Comparison of ENCODE assay signal across 9 cellular contexts in the genomic region with DNA sequence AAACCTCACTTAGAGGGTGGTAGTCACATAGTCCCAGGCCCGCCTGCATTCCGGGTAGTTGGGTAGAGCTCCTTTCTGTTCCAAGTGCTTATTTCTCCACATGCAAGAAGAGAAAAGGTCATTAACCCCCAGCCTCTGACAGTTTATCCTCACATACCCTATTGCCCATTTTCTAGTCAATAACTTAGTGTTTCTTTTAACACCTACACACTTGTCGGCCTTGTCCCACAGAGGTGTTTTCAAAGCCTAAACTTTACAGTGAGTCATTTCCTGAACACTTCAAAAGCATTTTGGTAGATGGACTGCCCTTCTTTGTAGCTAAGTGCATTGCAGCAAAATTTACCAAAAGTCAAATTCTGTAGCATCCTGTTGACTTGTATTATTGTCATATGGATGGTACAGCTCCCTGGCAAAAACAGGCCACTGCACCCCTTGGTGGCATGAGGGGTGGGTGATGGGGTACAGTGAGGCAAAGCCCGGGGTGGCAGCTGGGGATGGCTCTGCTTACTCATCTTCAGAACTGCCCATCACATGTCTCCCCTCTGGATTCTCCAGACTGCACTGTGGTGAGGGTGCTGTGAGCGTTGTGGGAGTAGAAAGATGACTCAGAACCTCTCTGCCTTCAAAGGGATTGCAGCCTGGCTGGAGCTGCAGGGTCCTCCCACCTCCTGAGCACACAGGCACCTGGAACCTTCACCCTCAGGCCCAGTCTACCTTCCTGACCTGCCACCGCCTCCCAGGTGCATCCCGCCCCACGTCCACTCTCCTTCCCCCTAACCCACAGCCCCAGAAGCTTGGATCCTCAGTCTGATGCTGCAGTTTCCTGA. TPM values are rescaled to one million over a fixed set of nuclear protein-coding genes. Genes with fewer than 3 reads are reported as not detected.
DNase-seq lines count a peak whose midpoint lies in the region; ATAC-seq and TF ChIP-seq lines count a peak whose summit lies in the region.
"Had no signal": no experiment of that assay in that cellular context is flagged by ENCODE, and none has a peak within 500 bp of the region (broad histone marks: within the 10 kb centered on the region; RNA-seq: fewer than 3 reads in every experiment).

No MANE protein-coding gene starts in this region.

- H3K9me3 Mint-ChIP-seq in T-helper 2 cell treated with Interferon-gamma antibody and Interleukin-4, amounts not matched to agents 5 μg/mL and 100 μg/mL, for 36 hours = no peaks in the 10 kb centered on the region
- no peaks in the 10 kb centered on the region for H3K9me3 Mint-ChIP-seq in osteocyte (ENCODE audit: unreplicated experiment)
- H3K9me3 Mint-ChIP-seq: activated B cell treated with CpG ODN at 0.5 μM for 24 hours had no signal

- no peaks in the 10 kb centered on the region for H3K36me3 Mint-ChIP-seq in T-helper 2 cell treated with Interferon-gamma antibody and Interleukin-4, amounts not matched to agents 5 μg/mL and 100 μg/mL, for 36 hours (ENCODE audit: low read depth)
- H3K36me3 Mint-ChIP-seq in osteocyte (ENCODE audit: unreplicated experiment) = no peaks in the 10 kb centered on the region

- H3K9ac ChIP-seq in HCT116 (ENCODE audit: low read length) = peak overlapping the region; percentile 36

- RAD21 ChIA-PET in HCT116 (lab: Charles Lee; ENCODE audit: low non-redundant PET in 1 of 2, low total read pairs in 2 of 2, uncharacterized antibody in 2 of 2, unreplicated experiment in 2 of 2) = interaction anchor here in 1 of 2 experiments (0.6 kb wide), 1 partner anchor 135 kb away, joined by 4 read pairs; no protein-coding TSS in a partner anchor

- H3K4me3 ChIP-seq in HCT116 (replicated peaks in 1 of 2; ENCODE audit: low read depth in 1 of 2, low read length in 2 of 2) (peak overlapping the region in 1 of 2 experiments; percentile 31; a peak in 2 of 4 replicates), brain microvascular endothelial cell (ENCODE audit: low read depth, low read length) (no peak overlapping the region)
- H3K4me3 ChIP-seq: thoracic aorta had no signal

- H3K79me2 ChIP-seq in HCT116 (ENCODE audit: insufficient read depth, low read length) = no peaks in the 10 kb centered on the region

- DNase-seq in HCT116 (ENCODE audit: low read depth, low spot score) = peak; percentile 85
- peak; percentile 85 for DNase-seq in T-helper 2 cell treated with Interferon-gamma antibody and Interleukin-4, amounts not matched to agents 5 μg/mL and 100 μg/mL, for 36 hours (ENCODE audit: low spot score)
- peak; percentile 89 for DNase-seq in brain microvascular endothelial cell
- no peak for DNase-seq in osteocyte (ENCODE audit: extremely low spot score, unreplicated experiment)
- no peak for DNase-seq in medulla oblongata (ENCODE audit: extremely low spot score)
- DNase-seq: activated B cell treated with CpG ODN at 0.5 μM for 24 hours had no signal

- ATAC-seq in HCT116 = peak; percentile 92
- ATAC-seq in GM18520 (IDR thresholded peaks at IDR 0.05; ENCODE audit: unreplicated experiment) = no peak
- ATAC-seq in GM21390 (IDR thresholded peaks at IDR 0.05; ENCODE audit: unreplicated experiment) = no peak

- no peaks in the 10 kb centered on the region for H3K27me3 Mint-ChIP-seq in T-helper 2 cell treated with Interferon-gamma antibody and Interleukin-4, amounts not matched to agents 5 μg/mL and 100 μg/mL, for 36 hours (ENCODE audit: low read depth)
- peaks cover 7% of the 10 kb centered on the region for H3K27me3 Mint-ChIP-seq in osteocyte (ENCODE audit: unreplicated experiment)

- in situ Hi-C loops in brain microvascular endothelial cell (cut with HindIII; ENCODE audit: low pct_ligation_motif_present, low sequenced_read_pairs) = no loop called here

- no peaks in the 10 kb centered on the region for H3K9me2 ChIP-seq in HCT116 (ENCODE audit: insufficient read depth)

- no peaks in the 10 kb centered on the region for H3K9me3 ChIP-seq in HCT116 (ENCODE audit: control insufficient read depth in 1 of 2, insufficient read depth in 1 of 2, low read depth in 1 of 2, low read length in 2 of 2)
- H3K9me3 ChIP-seq: thoracic aorta had no signal

- POLR2A ChIA-PET in HCT116 (lab: Charles Lee) = interaction anchor here (1.0 to 1.7 kb wide), 2 partner anchors 10 to 52 kb away, joined by 3 to 4 read pairs; no protein-coding TSS in a partner anchor

- peak overlapping the region; percentile 90 for H3K27ac ChIP-seq in HCT116 (ENCODE audit: low read depth, low read length)
- H3K27ac ChIP-seq in brain microvascular endothelial cell = peak overlapping the region; percentile 83
- H3K27ac ChIP-seq: thoracic aorta had no signal

- no peaks in the 10 kb centered on the region for H4K20me1 ChIP-seq in HCT116 (ENCODE audit: insufficient read depth)

- intact Hi-C loops in HCT116 (cut with micrococcal nuclease) = no loop called here

- H3K4me3 Mint-ChIP-seq in T-helper 2 cell treated with Interferon-gamma antibody and Interleukin-4, amounts not matched to agents 5 μg/mL and 100 μg/mL, for 36 hours = peak overlapping the region; percentile 66
- H3K4me3 Mint-ChIP-seq in osteocyte (ENCODE audit: unreplicated experiment) = peak overlapping the region; percentile 18
- H3K4me3 Mint-ChIP-seq: activated B cell treated with CpG ODN at 0.5 μM for 24 hours had no signal

- H3K4me2 ChIP-seq in HCT116 (ENCODE audit: low read length) = peak overlapping the region; percentile 76

- no TSS peak for BruUV-seq in HCT116 (replicated peaks; lab: Mats Ljungman, UMichigan)

- H3K27me3 ChIP-seq in HCT116 (ENCODE audit: insufficient read depth, low read length) = no peaks in the 10 kb centered on the region
- H3K27me3 ChIP-seq in brain microvascular endothelial cell (replicated peaks) = no peaks in the 10 kb centered on the region

- H3K27ac Mint-ChIP-seq in T-helper 2 cell treated with Interferon-gamma antibody and Interleukin-4, amounts not matched to agents 5 μg/mL and 100 μg/mL, for 36 hours = peak overlapping the region; percentile 99
- peak overlapping the region; percentile 75 for H3K27ac Mint-ChIP-seq in osteocyte (ENCODE audit: unreplicated experiment)
- H3K27ac Mint-ChIP-seq: activated B cell treated with CpG ODN at 0.5 μM for 24 hours had no signal

- CTCF ChIA-PET in HCT116 (lab: Charles Lee) = interaction anchor here (1.1 to 1.5 kb wide), 2 partner anchors 20 to 37 kb away, joined by 4 read pairs; no protein-coding TSS in a partner anchor

- H3K36me3 ChIP-seq in HCT116 (ENCODE audit: control insufficient read depth in 1 of 2, insufficient read depth in 2 of 2, low read length in 2 of 2) = no peaks in the 10 kb centered on the region
- H3K36me3 ChIP-seq in brain microvascular endothelial cell (replicated peaks) = no peaks in the 10 kb centered on the region
- H3K36me3 ChIP-seq: thoracic aorta had no signal

- TF ChIP-seq POLR2A in HCT116 (IDR thresholded peaks at IDR 0.05; ENCODE audit: borderline replicate concordance, extremely low read depth, insufficient read depth, insufficient read length) = no peak

- TF ChIP-seq CTCF in HCT116 (IDR thresholded peaks at IDR 0.05 in 2 of 3, conservative IDR thresholded peaks at IDR 0.05 in 1 of 3; ENCODE audit: borderline replicate concordance in 1 of 3, insufficient read depth in 1 of 3, low read depth in 2 of 3, low read length in 2 of 3) (no peak), brain microvascular endothelial cell (IDR thresholded peaks at IDR 0.05; ENCODE audit: low read depth, low read length, missing control alignments) (no peak), osteocyte (IDR thresholded peaks at IDR 0.05) (no peak)

- H3K4me1 ChIP-seq in HCT116 (ENCODE audit: control insufficient read depth in 1 of 2, insufficient read depth in 2 of 2, low read length in 2 of 2) = peaks cover 33 to 73% of the 10 kb centered on the region in 2 experiments

- TF ChIP-seq RAD21 in HCT116 (IDR thresholded peaks at IDR 0.05; ENCODE audit: low read depth) = no peak

- H2AFZ ChIP-seq in HCT116 (ENCODE audit: low read depth, low read length, poor library complexity, severe bottlenecking) = peak overlapping the region; percentile 45

- H3K4me1 Mint-ChIP-seq in T-helper 2 cell treated with Interferon-gamma antibody and Interleukin-4, amounts not matched to agents 5 μg/mL and 100 μg/mL, for 36 hours (ENCODE audit: low read depth) = peaks cover 39% of the 10 kb centered on the region
- H3K4me1 Mint-ChIP-seq in osteocyte (ENCODE audit: unreplicated experiment) = peaks cover 55% of the 10 kb centered on the region
- H3K4me1 Mint-ChIP-seq: activated B cell treated with CpG ODN at 0.5 μM for 24 hours had no signal

TF ChIP-seq in HCT116, 20 proteins besides CTCF, POLR2A, EP300 and RAD21 (continues in another document):
- TF ChIP-seq ELF1 (IDR thresholded peaks at IDR 0.05; ENCODE audit: borderline replicate concordance, low read depth) (no peak), EZH2 (IDR thresholded peaks at IDR 0.05) (no peak), EZH2phosphoT487 (IDR thresholded peaks at IDR 0.05; ENCODE audit: borderline replicate concordance) (no peak), ZFX (IDR thresholded peaks at IDR 0.05) (no peak), SRF (IDR thresholded peaks at IDR 0.05; ENCODE audit: low read depth) (no peak), FOSL1 (IDR thresholded peaks at IDR 0.05; ENCODE audit: low read depth) (peak; percentile 88), SIN3A (IDR thresholded peaks at IDR 0.05; ENCODE audit: low read depth) (no peak), SP1 (IDR thresholded peaks at IDR 0.05; ENCODE audit: low read depth) (peak; percentile 85), EGR1 (IDR thresholded peaks at IDR 0.05; ENCODE audit: low read depth) (peak; percentile 82), YY1 (IDR thresholded peaks at IDR 0.05; ENCODE audit: extremely low read depth, insufficient replicate concordance, low read depth, low read length) (peak; percentile 6)
- TF ChIP-seq, protein P1, sequence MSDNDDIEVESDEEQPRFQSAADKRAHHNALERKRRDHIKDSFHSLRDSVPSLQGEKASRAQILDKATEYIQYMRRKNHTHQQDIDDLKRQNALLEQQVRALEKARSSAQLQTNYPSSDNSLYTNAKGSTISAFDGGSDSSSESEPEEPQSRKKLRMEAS (IDR thresholded peaks at IDR 0.05) = no peak; the same call in 1 of the 2 replicates

RNA-seq across cellular contexts. Expression of a gene that starts 45.8 kb away (rescaled TPM):
- total RNA-seq in HCT116 (2021; ENCODE audit: unreplicated experiment) (not detected), osteocyte (not detected in 2 replicates)
- not detected in 2 replicates for polyA plus RNA-seq in HCT116 (2012)
- total RNA-seq: activated B cell treated with CpG ODN at 0.5 μM for 24 hours, thoracic aorta had no signal

Comparison
In these comparisons a context has a peak if more than half of its experiments do, and no peak if none do; other contexts are left out.
1. DNase-seq: peak in HCT116 (single experiment), T-helper 2 cell treated with Interferon-gamma antibody and Interleukin-4, amounts not matched to agents 5 μg/mL and 100 μg/mL, for 36 hours (single experiment) and brain microvascular endothelial cell (single experiment); none in osteocyte (single experiment) and medulla oblongata (single experiment).